15 cellular contexts compared by ENCODE assay signal in the genomic region with DNA sequence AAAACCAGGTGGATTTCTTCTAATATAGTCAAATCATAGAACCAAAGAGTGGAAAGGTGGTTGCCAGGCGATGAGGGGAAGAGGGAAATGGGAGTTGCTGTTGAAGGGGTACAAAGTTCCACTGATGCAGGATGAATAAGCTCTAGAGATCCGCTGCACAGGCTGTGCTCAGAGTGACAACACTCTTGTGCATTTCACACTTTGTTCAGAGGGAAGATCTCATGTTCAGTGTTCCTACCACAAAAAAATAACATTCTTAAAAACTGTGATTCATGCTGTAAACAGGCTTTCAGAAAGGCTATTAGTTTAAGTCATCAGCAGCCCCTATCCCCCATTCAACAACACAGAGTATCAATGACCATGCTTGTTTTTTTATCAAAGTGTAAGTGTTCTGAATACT.
"Had no signal": no experiment of that assay in that cellular context is flagged by ENCODE, and none has a peak within 500 bp of the region (broad histone marks: within the 10 kb centered on the region; RNA-seq: fewer than 3 reads in every experiment).

No MANE protein-coding gene starts in this region.

- H3K4me1 Mint-ChIP-seq: activated naive CD8-positive, alpha-beta T cell treated with anti-CD3 and anti-CD28 coated beads, Interleukin-2, amount 50 U/mL, for 24 hours; central memory CD8-positive, alpha-beta T cell; naive thymus-derived CD4-positive, alpha-beta T cell had no signal

- ATAC-seq: activated CD8-positive, alpha-beta T cell treated with anti-CD3 and anti-CD28 coated beads for 36 hours; activated naive CD8-positive, alpha-beta T cell treated with anti-CD3 and anti-CD28 coated beads, Interleukin-2, amount 50 U/mL, for 24 hours; left lobe of liver; naive thymus-derived CD4-positive, alpha-beta T cell; right cardiac atrium had no signal

- H3K4me3 ChIP-seq: esophagus muscularis mucosa had no signal

- H3K4me3 Mint-ChIP-seq: activated CD8-positive, alpha-beta T cell treated with anti-CD3 and anti-CD28 coated beads for 36 hours; activated naive CD8-positive, alpha-beta T cell treated with anti-CD3 and anti-CD28 coated beads, Interleukin-2, amount 50 U/mL, for 24 hours; central memory CD8-positive, alpha-beta T cell; naive thymus-derived CD4-positive, alpha-beta T cell; type B pancreatic cell had no signal

- H3K36me3 ChIP-seq: esophagus muscularis mucosa had no signal

- H3K27ac Mint-ChIP-seq: activated CD8-positive, alpha-beta T cell treated with anti-CD3 and anti-CD28 coated beads for 36 hours; activated naive CD8-positive, alpha-beta T cell treated with anti-CD3 and anti-CD28 coated beads, Interleukin-2, amount 50 U/mL, for 24 hours; naive thymus-derived CD4-positive, alpha-beta T cell; type B pancreatic cell had no signal

- H3K36me3 Mint-ChIP-seq: naive thymus-derived CD4-positive, alpha-beta T cell had no signal

- DNase-seq: activated CD4-positive, CD25-positive, alpha-beta regulatory T cell treated with anti-CD3 and anti-CD28 coated beads, Interleukin-2, amount 50 U/mL, for 72 hours; activated CD8-positive, alpha-beta memory T cell treated with anti-CD3 and anti-CD28 coated beads, Interleukin-2, amount 50 U/mL, for 4 hours; activated CD8-positive, alpha-beta T cell treated with anti-CD3 and anti-CD28 coated beads for 36 hours; activated naive CD4-positive, alpha-beta T cell; activated naive CD8-positive, alpha-beta T cell treated with anti-CD3 and anti-CD28 coated beads, Interleukin-2, amount 50 U/mL, for 24 hours; glutamatergic neuron; mammary epithelial cell; naive thymus-derived CD4-positive, alpha-beta T cell; right cardiac atrium; stimulated activated CD4-positive, alpha-beta T cell treated with anti-CD3 and anti-CD28 coated beads, Interleukin-2, amount 100 ng/mL, for 24 hours; stimulated activated naive CD4-positive, alpha-beta T cell had no signal

- H3K27me3 Mint-ChIP-seq: activated CD8-positive, alpha-beta T cell treated with anti-CD3 and anti-CD28 coated beads for 36 hours; activated naive CD8-positive, alpha-beta T cell treated with anti-CD3 and anti-CD28 coated beads, Interleukin-2, amount 50 U/mL, for 24 hours; central memory CD8-positive, alpha-beta T cell; type B pancreatic cell had no signal

- H3K9me3 Mint-ChIP-seq: central memory CD8-positive, alpha-beta T cell; type B pancreatic cell had no signal

- H3K27me3 ChIP-seq: esophagus muscularis mucosa had no signal
